In the genomic region with DNA sequence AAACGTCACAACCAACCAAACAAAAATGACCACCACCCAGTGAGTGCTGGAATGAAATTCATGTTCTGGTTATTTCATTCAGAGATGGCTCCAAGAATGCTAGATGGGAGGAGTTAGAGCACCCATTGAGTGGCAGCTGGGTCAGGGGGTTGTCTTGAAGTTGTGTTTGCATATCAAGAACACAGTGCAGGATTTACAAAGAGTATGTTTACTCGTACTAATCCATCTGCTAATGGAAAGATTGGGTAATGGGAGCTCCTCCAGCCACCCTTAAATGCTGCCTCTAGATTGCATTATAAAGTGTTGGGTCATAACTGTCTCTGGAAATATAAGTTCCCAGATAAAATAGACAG, we compare ENCODE assay signal across 14 cellular contexts. TPM values are rescaled to one million over a fixed set of nuclear protein-coding genes. Genes with fewer than 3 reads are reported as not detected.
A peak's percentile ranks its signal among the peaks of the same experiment; 100 is the strongest.
DNase-seq lines count a peak whose midpoint lies in the region; ATAC-seq lines count a peak whose summit lies in the region.
"Had no signal": no experiment of that assay in that cellular context is flagged by ENCODE, and none has a peak within 500 bp of the region (broad histone marks: within the 10 kb centered on the region; RNA-seq: fewer than 3 reads in every experiment).

No MANE protein-coding gene starts in this region.

- no peaks in the 10 kb centered on the region for H3K9me3 ChIP-seq in iPS DF 6.9 (ENCODE audit: control insufficient read depth, insufficient read depth, low read length)
- H3K9me3 ChIP-seq in skeletal muscle satellite cell (replicated peaks; ENCODE audit: low read length): no peaks in the 10 kb centered on the region
- H3K9me3 ChIP-seq: neutrophil had no signal

- H3K27me3 ChIP-seq in iPS DF 6.9 (ENCODE audit: control insufficient read depth, insufficient read depth, low read length): peaks cover 13% of the 10 kb centered on the region; the same call in 1 of the 2 replicates
- H3K27me3 ChIP-seq in skeletal muscle satellite cell (ENCODE audit: control insufficient read depth, insufficient read depth, low read length): peaks cover 28% of the 10 kb centered on the region

- ATAC-seq in stimulated activated naive CD8-positive, alpha-beta T cell treated with anti-CD3 and anti-CD28 coated beads, Interleukin-15, Interleukin-2, amounts not matched to agents 100 U/mL and 50 U/mL, for 24 hours: no peak
- ATAC-seq: GM12878 had no signal

- H3K4me3 ChIP-seq in iPS DF 6.9 (ENCODE audit: low read length) (peak overlapping the region; percentile 51; the same call in 1 of the 2 replicates), skeletal muscle satellite cell (ENCODE audit: low read length) (peak overlapping the region; percentile 49)
- H3K4me3 ChIP-seq: GM12878 had no signal

- H3K4me1 ChIP-seq in iPS DF 6.9 (ENCODE audit: control insufficient read depth, insufficient read depth, low read length): 0 out of 2 replicates have a peak, but pooled peaks cover 2% of the 10 kb centered on the region
- peaks cover 6% of the 10 kb centered on the region for H3K4me1 ChIP-seq in skeletal muscle satellite cell (ENCODE audit: control insufficient read depth, insufficient read depth, low read length)

- DNase-seq in NCI-H1105 treated with DMSO at 0.1 percent for 48 hours (lab: John Stamatoyannopoulos, UW) (peak; percentile 29), NCI-H1105 (lab: John Stamatoyannopoulos, UW) (no peak), NCI-H526 (lab: John Stamatoyannopoulos, UW) (peak; percentile 34 to 45), iPS DF 6.9 (ENCODE audit: low read depth, low spot score) (no peak), inferior parietal cortex (ENCODE audit: extremely low spot score) (no peak)
- DNase-seq in activated effector memory CD4-positive, alpha-beta T cell treated with Interleukin-2 at 50 U/mL for 16 hours: no peak
- DNase-seq in stimulated activated naive CD8-positive, alpha-beta T cell treated with anti-CD3 and anti-CD28 coated beads, Interleukin-15, Interleukin-2, amounts not matched to agents 100 U/mL and 50 U/mL, for 24 hours: no peak
- DNase-seq: activated CD4-positive, alpha-beta T cell treated with anti-CD3 and anti-CD28 coated beads, Interleukin-2, amount 10 ng/mL, durations not matched to agents 7 days and 5 days; Calu3; stimulated activated CD4-positive, alpha-beta T cell treated with anti-CD3 and anti-CD28 coated beads, Interleukin-2, amount 100 ng/mL, for 48 hours had no signal

- no peak overlapping the region for H3K27ac ChIP-seq in iPS DF 6.9 (ENCODE audit: low read length)
- H3K27ac ChIP-seq: neutrophil had no signal

- H3K4me2 ChIP-seq in skeletal muscle satellite cell (ENCODE audit: low read length): peak overlapping the region; percentile 48

- no CpG with 5 or more reads among the region's 2 CpGs for WGBS in iPS DF 6.9 (ENCODE audit: insufficient coverage, insufficient read length)

- H3K36me3 ChIP-seq in iPS DF 6.9 (ENCODE audit: control insufficient read depth, insufficient read depth, low read length): no peaks in the 10 kb centered on the region
- no peaks in the 10 kb centered on the region for H3K36me3 ChIP-seq in skeletal muscle satellite cell (ENCODE audit: insufficient read depth, low read length)
- H3K36me3 ChIP-seq: neutrophil had no signal

- no peak overlapping the region for H3K9ac ChIP-seq in skeletal muscle satellite cell (ENCODE audit: low read depth, low read length)

RNA-seq across cellular contexts. Expression of a gene that starts 13.4 kb away (rescaled TPM):
- 0.22 TPM in 1 of 2 replicates, not detected in the other for total RNA-seq in skeletal muscle satellite cell (2012; rRNA removed)
- total RNA-seq: A172; activated CD4-positive, alpha-beta T cell treated with anti-CD3 and anti-CD28 coated beads, Interleukin-2, amount 10 ng/mL, durations not matched to agents 7 days and 5 days; Calu3; GM12878 had no signal

Comparison
In these comparisons a context has a peak if more than half of its experiments do, and no peak if none do; other contexts are left out.
1. DNase-seq: peak in NCI-H1105 treated with DMSO at 0.1 percent for 48 hours (single experiment) and NCI-H526 (2 of 2); none in NCI-H1105 (single experiment), iPS DF 6.9 (single experiment), activated effector memory CD4-positive, alpha-beta T cell treated with Interleukin-2 at 50 U/mL for 16 hours (single experiment), inferior parietal cortex (single experiment) and stimulated activated naive CD8-positive, alpha-beta T cell treated with anti-CD3 and anti-CD28 coated beads, Interleukin-15, Interleukin-2, amounts not matched to agents 100 U/mL and 50 U/mL, for 24 hours (single experiment).